21 cellular contexts compared by ENCODE assay signal in the genomic region with DNA sequence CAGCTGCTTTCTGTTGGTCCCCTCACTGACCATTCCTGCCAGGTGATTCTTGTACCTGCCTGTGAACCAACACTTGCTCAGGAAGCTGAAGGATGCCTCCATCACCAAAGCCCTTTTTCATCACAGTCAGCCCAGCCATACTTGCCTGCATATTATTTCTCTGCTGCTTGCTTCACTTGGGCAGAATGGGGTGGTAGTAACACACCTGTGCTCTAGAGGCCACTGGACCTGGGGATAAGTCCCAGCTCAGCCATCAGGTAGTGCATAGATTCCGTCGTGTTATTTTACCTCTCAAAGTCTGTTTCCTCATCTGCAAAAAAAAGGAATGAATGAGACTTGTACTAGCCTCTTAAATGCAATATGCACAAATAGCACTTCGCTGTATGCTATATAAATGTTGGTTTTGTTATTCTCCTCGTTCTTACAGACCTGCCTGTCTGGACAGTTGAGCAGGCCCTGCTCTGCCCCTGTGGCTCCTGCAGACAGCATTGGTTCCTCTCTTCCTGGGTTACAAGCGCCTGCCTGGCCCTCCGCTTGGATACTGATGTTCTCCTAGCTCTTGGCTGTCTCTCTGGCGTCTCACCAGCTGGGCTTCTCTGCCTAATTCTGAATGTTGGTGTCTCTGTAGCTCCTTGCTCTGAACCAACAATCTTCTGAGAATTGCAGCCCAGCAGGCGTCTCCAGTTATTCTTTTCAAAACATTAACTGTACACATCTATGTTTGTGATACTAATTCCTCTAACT.
DNase-seq lines count a peak whose midpoint lies in the region; ATAC-seq and TF ChIP-seq lines count a peak whose summit lies in the region.
"Had no signal": no experiment of that assay in that cellular context is flagged by ENCODE, and none has a peak within 500 bp of the region (broad histone marks: within the 10 kb centered on the region; RNA-seq: fewer than 3 reads in every experiment).

No MANE protein-coding gene starts in this region.

- H3K36me3 Mint-ChIP-seq in glutamatergic neuron (ENCODE audit: unreplicated experiment) = no peaks in the 10 kb centered on the region
- H3K36me3 Mint-ChIP-seq in nephron progenitor cell (ENCODE audit: low read depth) = peaks cover 17% of the 10 kb centered on the region
- no peaks in the 10 kb centered on the region for H3K36me3 Mint-ChIP-seq in CD14-positive monocyte
- H3K36me3 Mint-ChIP-seq: CD4-positive, CD25-positive, alpha-beta regulatory T cell had no signal

- H3K4me3 ChIP-seq in lower lobe of right lung = no peak overlapping the region
- H3K4me3 ChIP-seq: MG63 had no signal

- TF ChIP-seq CTCF in VCaP (conservative IDR thresholded peaks at IDR 0.05) = 0 out of 2 replicates have a peak, but pooled peaks have one; percentile 19
- TF ChIP-seq CTCF in glutamatergic neuron (IDR thresholded peaks at IDR 0.05; ENCODE audit: partially characterized antibody, unreplicated experiment) = no peak
- no peak for TF ChIP-seq CTCF in nephron progenitor cell (IDR thresholded peaks at IDR 0.05)
- no peak for TF ChIP-seq CTCF in lower lobe of right lung (IDR thresholded peaks at IDR 0.05)
- TF ChIP-seq CTCF in CD14-positive monocyte (IDR thresholded peaks at IDR 0.05) = no peak

- H3K9me3 ChIP-seq in lower lobe of right lung = no peaks in the 10 kb centered on the region
- H3K9me3 ChIP-seq: BE2C, MG63 had no signal

- no peaks in the 10 kb centered on the region for H3K4me1 ChIP-seq in lower lobe of right lung

- H3K4me1 Mint-ChIP-seq in glutamatergic neuron (ENCODE audit: low read depth, unreplicated experiment) (no peaks in the 10 kb centered on the region), nephron progenitor cell (peaks cover 72% of the 10 kb centered on the region), CD14-positive monocyte (no peaks in the 10 kb centered on the region)
- H3K4me1 Mint-ChIP-seq: CD4-positive, CD25-positive, alpha-beta regulatory T cell had no signal

- no peaks in the 10 kb centered on the region for H3K27me3 ChIP-seq in lower lobe of right lung (ENCODE audit: low read depth)
- H3K27me3 ChIP-seq: BE2C, MG63 had no signal

- no peaks in the 10 kb centered on the region for H3K27me3 Mint-ChIP-seq in glutamatergic neuron (ENCODE audit: unreplicated experiment)
- H3K27me3 Mint-ChIP-seq in nephron progenitor cell (ENCODE audit: low read depth, poor library complexity) = peaks cover 52% of the 10 kb centered on the region
- peaks cover 0 to 7% (median 7%) of the 10 kb centered on the region in 3 donors for H3K27me3 Mint-ChIP-seq in CD14-positive monocyte (ENCODE audit: low read depth in 3 of 3)

- H3K27ac ChIP-seq in VCaP (no peak overlapping the region), lower lobe of right lung (no peak overlapping the region)
- H3K27ac ChIP-seq: 22Rv1 had no signal

- H3K36me3 ChIP-seq in lower lobe of right lung = no peaks in the 10 kb centered on the region
- H3K36me3 ChIP-seq: BE2C, MG63 had no signal

- intact Hi-C loops in lower lobe of right lung (cut with DNase I) (no loop called here), CD14-positive monocyte (cut with micrococcal nuclease) (no loop called here)

- H3K4me3 Mint-ChIP-seq in glutamatergic neuron (ENCODE audit: unreplicated experiment) (no peak overlapping the region), nephron progenitor cell (peak overlapping the region; percentile 16), CD14-positive monocyte (no peak overlapping the region)
- H3K4me3 Mint-ChIP-seq: CD4-positive, CD25-positive, alpha-beta regulatory T cell had no signal

- peak; percentile 13 for DNase-seq in DMS53 (lab: John Stamatoyannopoulos, UW)
- no peak for DNase-seq in DMS53 treated with DMSO at 0.1 percent for 48 hours (lab: John Stamatoyannopoulos, UW; ENCODE audit: unreplicated experiment)
- no peak for DNase-seq in glutamatergic neuron
- no peak for DNase-seq in nephron progenitor cell
- no peak for DNase-seq in lower lobe of right lung
- DNase-seq in CD14-positive monocyte (ENCODE audit: low spot score) = no peak
- DNase-seq: CD4-positive, CD25-positive, alpha-beta regulatory T cell; DMS153; GOT3; IMR-90; KG1; MG63; NCI-H2029; NCI-H446; NCI-H524 treated with DMSO at 0.1 percent for 48 hours; NCI-H774 had no signal

- H3K27ac Mint-ChIP-seq in glutamatergic neuron (ENCODE audit: unreplicated experiment) (peak overlapping the region; percentile 23), nephron progenitor cell (no peak overlapping the region), CD14-positive monocyte (no peak overlapping the region)
- H3K27ac Mint-ChIP-seq: CD4-positive, CD25-positive, alpha-beta regulatory T cell had no signal

- H3K9me3 Mint-ChIP-seq in glutamatergic neuron (ENCODE audit: unreplicated experiment) (peaks cover 2% of the 10 kb centered on the region), nephron progenitor cell (no peaks in the 10 kb centered on the region), CD14-positive monocyte (peaks cover 0 to 2% (median 0%) of the 10 kb centered on the region in 7 donors)
- H3K9me3 Mint-ChIP-seq: CD4-positive, CD25-positive, alpha-beta regulatory T cell had no signal

- ATAC-seq in HG02610 (IDR thresholded peaks at IDR 0.05; ENCODE audit: unreplicated experiment) (no peak), lower lobe of right lung (no peak)
- ATAC-seq: SK-N-SH treated with all-trans-retinoic acid at 6 μM for 48 hours had no signal
